In the genomic region with DNA sequence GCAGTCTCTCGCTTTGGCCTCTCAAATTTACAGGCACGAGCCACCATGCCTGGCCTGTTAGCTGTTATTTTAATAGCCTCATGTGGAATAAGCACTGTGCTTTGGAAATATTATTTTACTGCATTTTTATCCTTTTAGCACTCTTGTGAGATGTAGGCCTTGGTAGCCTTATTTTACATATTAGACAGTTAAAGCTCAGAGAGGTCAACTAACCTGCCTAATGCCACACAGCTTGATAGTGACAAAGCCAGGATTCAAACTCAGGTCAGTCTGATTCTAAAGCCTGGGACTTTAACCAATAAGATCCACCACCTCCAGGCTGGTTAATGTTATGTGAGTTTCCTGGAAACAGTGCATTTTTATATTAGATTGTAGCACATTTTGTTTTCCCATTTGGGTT, we compare ENCODE assay signal across 30 cellular contexts. TPM values are rescaled to one million over a fixed set of nuclear protein-coding genes. Genes with fewer than 3 reads are reported as not detected.
DNase-seq lines count a peak whose midpoint lies in the region; ATAC-seq and TF ChIP-seq lines count a peak whose summit lies in the region.
"Had no signal": no experiment of that assay in that cellular context is flagged by ENCODE, and none has a peak within 500 bp of the region (broad histone marks: within the 10 kb centered on the region; RNA-seq: fewer than 3 reads in every experiment).

No MANE protein-coding gene starts in this region.

- no peak overlapping the region for H3K4ac ChIP-seq in neuronal stem cell (ENCODE audit: low read length)
- no peak overlapping the region for H3K4ac ChIP-seq in mesenchymal stem cell (ENCODE audit: low read depth in 1 of 2, low read length in 2 of 2)

- in situ Hi-C loops in KBM-7 (cut with MboI; ENCODE audit: low pct_unique_long_range_greater_than_20kb, low sequenced_read_pairs): no loop called here

- H2AFZ ChIP-seq in MM.1S (ENCODE audit: low read length) (no peak overlapping the region), neuronal stem cell (ENCODE audit: low read length) (no peak overlapping the region), mesenchymal stem cell (ENCODE audit: low read depth, low read length) (no peak overlapping the region)

- peaks cover 72% of the 10 kb centered on the region for H3K4me1 Mint-ChIP-seq in activated T-cell treated with anti-CD3 and anti-CD28 coated beads, Interleukin-2, amount 50 U/mL, for 4 hours (ENCODE audit: low read depth)
- peaks cover 54% of the 10 kb centered on the region for H3K4me1 Mint-ChIP-seq in central memory CD8-positive, alpha-beta T cell

- peaks cover 82% of the 10 kb centered on the region for H3K36me3 Mint-ChIP-seq in activated T-cell treated with anti-CD3 and anti-CD28 coated beads, Interleukin-2, amount 50 U/mL, for 4 hours (ENCODE audit: insufficient read depth)
- H3K36me3 Mint-ChIP-seq in central memory CD8-positive, alpha-beta T cell (ENCODE audit: insufficient read depth): peaks cover 100% of the 10 kb centered on the region

- H3K27me3 ChIP-seq in BLaER1 (no peaks in the 10 kb centered on the region), MM.1S (replicated peaks; ENCODE audit: insufficient read depth, low read length) (no peaks in the 10 kb centered on the region), neuronal stem cell (ENCODE audit: control insufficient read depth in 3 of 3, insufficient read depth in 3 of 3, low read depth in 1 of 3, low read length in 3 of 3) (no peaks in the 10 kb centered on the region), mesenchymal stem cell (ENCODE audit: control insufficient read depth in 1 of 2, insufficient read depth in 1 of 2, low read length in 2 of 2) (no peaks in the 10 kb centered on the region)
- H3K27me3 ChIP-seq: breast epithelium, pancreas, right atrium auricular region, spleen, suprapubic skin had no signal

- no peak for DNase-seq in activated T-cell treated with anti-CD3 and anti-CD28 coated beads, Interleukin-2, amount 50 U/mL, for 4 hours
- DNase-seq in activated T-cell treated with anti-CD3 and anti-CD28 coated beads, Interleukin-2, amount 50 U/mL, for 48 hours: no peak
- DNase-seq in MM.1S: no peak
- DNase-seq in central memory CD8-positive, alpha-beta T cell (ENCODE audit: low spot score in 2 of 2): no peak
- DNase-seq in neuronal stem cell (ENCODE audit: low spot score): no peak
- no peak for DNase-seq in KBM-7
- no peak for DNase-seq in mesenchymal stem cell
- DNase-seq: ACHN; activated effector memory CD4-positive, alpha-beta T cell treated with anti-CD3 and anti-CD28 coated beads, Interleukin-2, amount 50 U/mL, for 16 hours; DMS79 treated with DMSO at 0.1 percent for 48 hours; effector CD4-positive, alpha-beta T cell; erythroblast; GF-D8; islet precursor cell; mucosa of descending colon; NCI-H1417 treated with DMSO at 0.1 percent for 48 hours; NCI-H2081; NCI-H345; NCI-H774; nephron progenitor cell; pancreas; RPMI8226; spleen had no signal

- H3K4me1 ChIP-seq in BLaER1: peaks cover 100% of the 10 kb centered on the region
- peaks cover 64% of the 10 kb centered on the region for H3K4me1 ChIP-seq in MM.1S (ENCODE audit: low read length)
- H3K4me1 ChIP-seq in neuronal stem cell (ENCODE audit: control insufficient read depth in 2 of 2, insufficient read depth in 1 of 2, low read depth in 1 of 2, low read length in 2 of 2): peaks cover 7% of the 10 kb centered on the region in 2 donors
- H3K4me1 ChIP-seq in mesenchymal stem cell (ENCODE audit: control insufficient read depth, insufficient read depth, low read depth, low read length): peaks cover 6% of the 10 kb centered on the region
- H3K4me1 ChIP-seq: breast epithelium had no signal

- TF ChIP-seq CTCF in MM.1S (IDR thresholded peaks at IDR 0.05; ENCODE audit: low read length): no peak

- H3K4me2 ChIP-seq in BLaER1 (peak overlapping the region; percentile 89), MM.1S (ENCODE audit: low read depth, low read length) (peak overlapping the region; percentile 5; the same call in 1 of the 2 replicates), neuronal stem cell (ENCODE audit: insufficient read depth, low read length, poor library complexity, severe bottlenecking) (no peak overlapping the region), mesenchymal stem cell (ENCODE audit: low read length, poor library complexity, severe bottlenecking) (no peak overlapping the region)
- H3K4me2 ChIP-seq: KMS-11 had no signal

- no peak overlapping the region for H3K14ac ChIP-seq in neuronal stem cell (ENCODE audit: low read length)
- no peak overlapping the region for H3K14ac ChIP-seq in mesenchymal stem cell (ENCODE audit: low read length in 2 of 2)

- H4K91ac ChIP-seq in neuronal stem cell (ENCODE audit: low read depth, low read length, poor library complexity) (no peak overlapping the region), mesenchymal stem cell (ENCODE audit: low read length) (no peak overlapping the region)

- no CpG with 5 or more reads among the region's 2 CpGs for WGBS in neuronal stem cell (ENCODE audit: extremely low coverage in 2 of 2, insufficient read length in 2 of 2, insufficient replicate concordance in 1 of 2), 2 donors
- WGBS in mesenchymal stem cell: 94% methylated on average over 2 of the region's 2 CpGs

- H2BK5ac ChIP-seq in neuronal stem cell (ENCODE audit: low read length) (no peak overlapping the region), mesenchymal stem cell (ENCODE audit: low read depth, low read length, poor library complexity, severe bottlenecking) (no peak overlapping the region)

- peak overlapping the region; percentile 95 for H3K27ac ChIP-seq in BLaER1
- H3K27ac ChIP-seq in MM.1S (ENCODE audit: low read length): no peak overlapping the region
- no peak overlapping the region for H3K27ac ChIP-seq in neuronal stem cell (replicated peaks; ENCODE audit: low read length)
- no peak overlapping the region for H3K27ac ChIP-seq in mesenchymal stem cell (ENCODE audit: low read length, poor library complexity, severe bottlenecking)
- H3K27ac ChIP-seq: KMS-11, pancreas, right atrium auricular region, suprapubic skin had no signal

- H3F3A ChIP-seq in MM.1S (ENCODE audit: insufficient read depth, low read length): peaks cover 96% of the 10 kb centered on the region

- no peaks in the 10 kb centered on the region for H3K9me3 ChIP-seq in BLaER1
- H3K9me3 ChIP-seq in MM.1S (replicated peaks; ENCODE audit: insufficient read depth, low read length): no peaks in the 10 kb centered on the region
- no peaks in the 10 kb centered on the region for H3K9me3 ChIP-seq in neuronal stem cell (replicated peaks in 1 of 2; ENCODE audit: control insufficient read depth in 2 of 2, insufficient read depth in 1 of 2, low read depth in 1 of 2, low read length in 2 of 2)
- no peaks in the 10 kb centered on the region for H3K9me3 ChIP-seq in mesenchymal stem cell (ENCODE audit: control insufficient read depth, low read length)
- H3K9me3 ChIP-seq: breast epithelium, HAP-1, mucosa of descending colon, pancreas, right atrium auricular region, spleen, suprapubic skin had no signal

- peak overlapping the region; percentile 99 for H3K27ac Mint-ChIP-seq in central memory CD8-positive, alpha-beta T cell (ENCODE audit: low read depth)
- H3K27ac Mint-ChIP-seq: nephron progenitor cell had no signal

- H3K9ac ChIP-seq in BLaER1 (0 out of 2 replicates have a peak overlapping the region, but pooled peaks have one; percentile 3), MM.1S (ENCODE audit: low read length) (no peak overlapping the region), neuronal stem cell (ENCODE audit: low read depth, low read length, poor library complexity) (no peak overlapping the region), mesenchymal stem cell (ENCODE audit: low read length) (no peak overlapping the region)
- H3K9ac ChIP-seq: KMS-11 had no signal

- H3K9me3 Mint-ChIP-seq in activated T-cell treated with anti-CD3 and anti-CD28 coated beads, Interleukin-2, amount 50 U/mL, for 4 hours: no peaks in the 10 kb centered on the region
- H3K9me3 Mint-ChIP-seq in central memory CD8-positive, alpha-beta T cell: no peaks in the 10 kb centered on the region
- H3K9me3 Mint-ChIP-seq: nephron progenitor cell had no signal

- H3K36me3 ChIP-seq in BLaER1 (peaks cover 100% of the 10 kb centered on the region), MM.1S (replicated peaks; ENCODE audit: insufficient read depth, low read length) (peaks cover 81% of the 10 kb centered on the region), neuronal stem cell (replicated peaks in 1 of 2; ENCODE audit: control insufficient read depth in 2 of 2, insufficient read depth in 2 of 2, low read length in 2 of 2) (peaks cover 12 to 45% of the 10 kb centered on the region in 2 donors), mesenchymal stem cell (ENCODE audit: control insufficient read depth in 1 of 2, insufficient read depth in 2 of 2, low read depth in 1 of 2, low read length in 2 of 2) (peaks cover 36 to 70% of the 10 kb centered on the region in 2 experiments)

- H3K27me3 Mint-ChIP-seq in activated T-cell treated with anti-CD3 and anti-CD28 coated beads, Interleukin-2, amount 50 U/mL, for 4 hours (ENCODE audit: low read depth): no peaks in the 10 kb centered on the region
- H3K27me3 Mint-ChIP-seq in central memory CD8-positive, alpha-beta T cell: no peaks in the 10 kb centered on the region

- H3K9me2 ChIP-seq in MM.1S (replicated peaks; ENCODE audit: insufficient read depth, low read length): no peaks in the 10 kb centered on the region

- H4K20me1 ChIP-seq in BLaER1 (peaks cover 97% of the 10 kb centered on the region), MM.1S (ENCODE audit: insufficient read depth, low read length) (peaks cover 45% of the 10 kb centered on the region)

- no peak overlapping the region for H3K23ac ChIP-seq in neuronal stem cell (ENCODE audit: low read depth, low read length, poor library complexity)
- no peak overlapping the region for H3K23ac ChIP-seq in mesenchymal stem cell (ENCODE audit: low read length in 2 of 2)

- no peak overlapping the region for H2BK12ac ChIP-seq in neuronal stem cell (ENCODE audit: low read length)
- H2BK12ac ChIP-seq in mesenchymal stem cell (ENCODE audit: low read length in 2 of 2): no peak overlapping the region

- no peak overlapping the region for H2BK120ac ChIP-seq in neuronal stem cell (ENCODE audit: low read depth, low read length)
- no peak overlapping the region for H2BK120ac ChIP-seq in mesenchymal stem cell (ENCODE audit: low read depth, low read length)

- H3K79me2 ChIP-seq in MM.1S (ENCODE audit: low read length): peaks cover 100% of the 10 kb centered on the region

- H3K4me3 Mint-ChIP-seq in activated T-cell treated with anti-CD3 and anti-CD28 coated beads, Interleukin-2, amount 50 U/mL, for 4 hours: peak overlapping the region; percentile 52
- peak overlapping the region; percentile 34 for H3K4me3 Mint-ChIP-seq in central memory CD8-positive, alpha-beta T cell
- H3K4me3 Mint-ChIP-seq: nephron progenitor cell had no signal

- peak overlapping the region; percentile 43; the same call in 1 of the 2 replicates for H3K4me3 ChIP-seq in BLaER1
- no peak overlapping the region for H3K4me3 ChIP-seq in MM.1S (ENCODE audit: low read length)
- H3K4me3 ChIP-seq in neuronal stem cell (ENCODE audit: low read length in 2 of 2): no peak overlapping the region
- H3K4me3 ChIP-seq in mesenchymal stem cell (ENCODE audit: insufficient read depth in 1 of 2, low read depth in 1 of 2, low read length in 2 of 2): no peak overlapping the region
- H3K4me3 ChIP-seq: breast epithelium, HAP-1, mucosa of descending colon, pancreas, right atrium auricular region, spleen, suprapubic skin had no signal

- H3K18ac ChIP-seq in neuronal stem cell (ENCODE audit: low read length): no peak overlapping the region
- H3K18ac ChIP-seq in mesenchymal stem cell (ENCODE audit: low read depth in 1 of 2, low read length in 2 of 2): no peak overlapping the region

- ATAC-seq in activated T-cell treated with anti-CD3 and anti-CD28 coated beads, Interleukin-2, amount 50 U/mL, for 4 hours: no peak
- no peak for ATAC-seq in central memory CD8-positive, alpha-beta T cell (replicated peaks; ENCODE audit: extremely low read depth, poor library complexity, severe bottlenecking)
- ATAC-seq: activated CD4-positive, CD25-positive, alpha-beta regulatory T cell treated with anti-CD3 and anti-CD28 coated beads, Interleukin-2, amount 50 U/mL, for 24 hours; mucosa of descending colon; pancreas had no signal

- H3K79me1 ChIP-seq in neuronal stem cell (ENCODE audit: low read depth, low read length) (no peaks in the 10 kb centered on the region), mesenchymal stem cell (replicated peaks; ENCODE audit: low read length, poor library complexity, severe bottlenecking) (peaks cover 6% of the 10 kb centered on the region)

- H2AK5ac ChIP-seq in neuronal stem cell (ENCODE audit: low read depth, low read length) (no peak overlapping the region), mesenchymal stem cell (ENCODE audit: low read length, severe bottlenecking) (no peak overlapping the region)

- H4K8ac ChIP-seq in neuronal stem cell (ENCODE audit: low read depth, low read length) (no peak overlapping the region), mesenchymal stem cell (ENCODE audit: low read length) (no peak overlapping the region)

- no peak overlapping the region for H2BK15ac ChIP-seq in neuronal stem cell (ENCODE audit: low read length)
- H2BK15ac ChIP-seq in mesenchymal stem cell (ENCODE audit: low read depth, poor library complexity, severe bottlenecking): no peak overlapping the region

RNA-seq across cellular contexts. Expression of gene TNFAIP3, which starts 9.5 kb away (rescaled TPM):
- total RNA-seq in activated T-cell treated with anti-CD3 and anti-CD28 coated beads, Interleukin-2, amount 50 U/mL, for 4 hours: 100 to 1,000 TPM; 254 to 441 (median 334) TPM
- polyA plus RNA-seq in neuronal stem cell (2013, experiment 1 of 2): 4.0 TPM
- polyA plus RNA-seq in neuronal stem cell (2013, experiment 2 of 2): 4.6 TPM
- polyA plus RNA-seq in mesenchymal stem cell (2013, experiment 1 of 2): 8.2 TPM
- 7.2 TPM for polyA plus RNA-seq in mesenchymal stem cell (2013, experiment 2 of 2)

Comparison
In these comparisons a context has a peak if more than half of its experiments do, and no peak if none do; other contexts are left out.
1. H3K4me2 ChIP-seq: peak in BLaER1 (single experiment) and MM.1S (single experiment); none in neuronal stem cell (single experiment) and mesenchymal stem cell (single experiment).